ENCODE assay signal across 11 cellular contexts in genomic region chr16:21590287-21590686, GRCh38. TPM values are rescaled to one million over a fixed set of nuclear protein-coding genes. Genes with fewer than 3 reads are reported as not detected.
DNase-seq lines count a peak whose midpoint lies in the region; ATAC-seq and TF ChIP-seq lines count a peak whose summit lies in the region.
"Had no signal": no experiment of that assay in that cellular context is flagged by ENCODE, and none has a peak within 500 bp of the region (broad histone marks: within the 10 kb centered on the region; RNA-seq: fewer than 3 reads in every experiment).

No MANE protein-coding gene starts in this region.

- no peak for TF ChIP-seq POLR2A in heart left ventricle (IDR thresholded peaks at IDR 0.05)

- ATAC-seq in upper lobe of right lung (peak; percentile 24), GM19035 (IDR thresholded peaks at IDR 0.05; ENCODE audit: unreplicated experiment) (no peak), heart left ventricle (no peak)

- H4K20me1 ChIP-seq in PC-9 (ENCODE audit: insufficient read depth): no peaks in the 10 kb centered on the region

- POLR2A ChIA-PET in PC-9 (lab: Charles Lee; ENCODE audit: unreplicated experiment): interaction anchor here (0.6 kb wide), 2 partner anchors 19 to 49 kb away, joined by 5 to 18 read pairs; no protein-coding TSS in a partner anchor

- H3K36me3 ChIP-seq in PC-9 (ENCODE audit: low read depth): no peaks in the 10 kb centered on the region
- H3K36me3 ChIP-seq in upper lobe of right lung: no peaks in the 10 kb centered on the region
- no peaks in the 10 kb centered on the region for H3K36me3 ChIP-seq in heart left ventricle

- DNase-seq in SKM-1 treated with dmso at 0.1 percent for 144 hours (lab: John Stamatoyannopoulos, UW; ENCODE audit: unreplicated experiment) (peak; percentile 45), SKM-1 (lab: John Stamatoyannopoulos, UW; ENCODE audit: unreplicated experiment) (no peak), PC-9 (peak; percentile 14 to 94), fibroblast of pulmonary artery (ENCODE audit: low read depth) (peak; percentile 23), upper lobe of right lung (no peak), NCI-H1092 treated with DMSO at 0.1 percent for 48 hours (lab: John Stamatoyannopoulos, UW) (no peak), heart left ventricle (no peak)
- DNase-seq: activated CD4-positive, alpha-beta T cell treated with anti-CD3 and anti-CD28 coated beads, Interleukin-2, amount 50 U/mL, for 4 hours; NCI-H2227 treated with DMSO at 0.1 percent for 48 hours had no signal

- WGBS in heart left ventricle, 4 donors: 61 to 88% (median 86%) methylated on average over 2 of the region's 2 CpGs

- H3F3A ChIP-seq in PC-9 (ENCODE audit: insufficient read depth, low read depth): peaks cover 30% of the 10 kb centered on the region

- intact Hi-C loops in PC-9 (cut with micrococcal nuclease; ENCODE audit: unreplicated experiment) (no loop called here), upper lobe of right lung (cut with DNase I) (no loop called here), heart left ventricle (cut with DNase I) (loop anchor here in 1 of 10 donors (5.0 kb wide), 1 partner anchor 42 kb away; no protein-coding TSS in a partner anchor)

- no peaks in the 10 kb centered on the region for H3K9me3 ChIP-seq in PC-9 (ENCODE audit: insufficient read depth, low read depth)
- H3K9me3 ChIP-seq in upper lobe of right lung: no peaks in the 10 kb centered on the region
- H3K9me3 ChIP-seq in heart left ventricle: no peaks in the 10 kb centered on the region

- no peaks in the 10 kb centered on the region for H3K9me2 ChIP-seq in PC-9 (ENCODE audit: insufficient read depth)

- TF ChIP-seq CTCF in PC-9 (conservative IDR thresholded peaks at IDR 0.05): no peak
- no peak for TF ChIP-seq CTCF in fibroblast of pulmonary artery (IDR thresholded peaks at IDR 0.05; ENCODE audit: low read length, missing control alignments)
- no peak for TF ChIP-seq CTCF in upper lobe of right lung (IDR thresholded peaks at IDR 0.05)
- TF ChIP-seq CTCF in heart left ventricle (IDR thresholded peaks at IDR 0.05): no peak

- H2AFZ ChIP-seq in PC-9: peak overlapping the region; percentile 40; the same call in 1 of the 2 replicates

- CTCF ChIA-PET in PC-9 (lab: Charles Lee): interaction anchor here (0.6 kb wide), 1 partner anchor 49 kb away, joined by 3 read pairs; no protein-coding TSS in a partner anchor

- H3K27me3 ChIP-seq in PC-9 (ENCODE audit: insufficient read depth, low read depth) (no peaks in the 10 kb centered on the region), upper lobe of right lung (no peaks in the 10 kb centered on the region), heart left ventricle (no peaks in the 10 kb centered on the region)

- H3K4me2 ChIP-seq in PC-9: peak overlapping the region; percentile 60

- H3K79me2 ChIP-seq in PC-9 (ENCODE audit: low read depth): no peaks in the 10 kb centered on the region

- H3K27ac ChIP-seq in PC-9: peak overlapping the region; percentile 84
- no peak overlapping the region for H3K27ac ChIP-seq in upper lobe of right lung
- H3K27ac ChIP-seq in heart left ventricle: peak overlapping the region in 1 of 12 donors; percentile 40
- H3K27ac ChIP-seq: 22Rv1 had no signal

- BruUV-seq in PC-9 (replicated peaks; lab: Mats Ljungman, UMichigan): no TSS peak

- H3K4me3 ChIP-seq in PC-9: peak overlapping the region; percentile 41; the same call in 1 of the 2 replicates
- H3K4me3 ChIP-seq in fibroblast of pulmonary artery (replicated peaks; ENCODE audit: low read depth, low read length): no peak overlapping the region
- no peak overlapping the region for H3K4me3 ChIP-seq in upper lobe of right lung
- H3K4me3 ChIP-seq in heart left ventricle: no peak overlapping the region

- H3K4me1 ChIP-seq in PC-9 (replicated peaks; ENCODE audit: insufficient read depth) (peaks cover 38% of the 10 kb centered on the region), upper lobe of right lung (peaks cover 7% of the 10 kb centered on the region), heart left ventricle (peaks cover 0 to 33% (median 0%) of the 10 kb centered on the region in 12 donors)

RNA-seq across cellular contexts. Expression of gene METTL9, which starts 9.1 kb away (rescaled TPM):
- 136 and 151 TPM in 2 replicates for total RNA-seq in PC-9 (2021)
- 84.0 TPM for total RNA-seq in upper lobe of right lung
- 10 to 100 TPM; 53.2 to 70.6 (median 59.3) TPM for total RNA-seq in heart left ventricle
- polyA plus RNA-seq in heart left ventricle: 10 to 100 TPM; 12.2 to 51.3 TPM

Comparison
In these comparisons a context has a peak if more than half of its experiments do, and no peak if none do; other contexts are left out.
1. DNase-seq: peak in SKM-1 treated with dmso at 0.1 percent for 144 hours (single experiment), PC-9 (2 of 2) and fibroblast of pulmonary artery (single experiment); none in SKM-1 (single experiment), upper lobe of right lung (single experiment), NCI-H1092 treated with DMSO at 0.1 percent for 48 hours (single experiment) and heart left ventricle (0 of 5).